20 cellular contexts compared by ENCODE assay signal in genomic region chr4:185754961-185755360, GRCh38. TPM values are rescaled to one million over a fixed set of nuclear protein-coding genes. Genes with fewer than 3 reads are reported as not detected.
"Had no signal": no experiment of that assay in that cellular context is flagged by ENCODE, and none has a peak within 500 bp of the region (broad histone marks: within the 10 kb centered on the region; RNA-seq: fewer than 3 reads in every experiment).

No MANE protein-coding gene starts in this region.

- H3K9me3 ChIP-seq: body of pancreas, mucosa of descending colon, tibial nerve, vagina had no signal

- H3K9me3 Mint-ChIP-seq: activated CD4-positive, alpha-beta T cell treated with anti-CD3 and anti-CD28 coated beads, Interleukin-2, amount 10 ng/mL, durations not matched to agents 7 days and 5 days; activated naive CD8-positive, alpha-beta T cell treated with anti-CD3 and anti-CD28 coated beads for 36 hours; dendritic cell treated with granulocyte-macrophage colony-stimulating factor and Interleukin-4, amounts not matched to agents 40 ng/mL and 50 ng/mL, for 4 days had no signal

- H3K4me3 Mint-ChIP-seq: activated CD4-positive, alpha-beta T cell treated with anti-CD3 and anti-CD28 coated beads, Interleukin-2, amount 10 ng/mL, durations not matched to agents 7 days and 5 days; activated naive CD8-positive, alpha-beta T cell treated with anti-CD3 and anti-CD28 coated beads for 36 hours; dendritic cell treated with granulocyte-macrophage colony-stimulating factor and Interleukin-4, amounts not matched to agents 40 ng/mL and 50 ng/mL, for 4 days; memory B cell; naive thymus-derived CD4-positive, alpha-beta T cell had no signal

- H3K27ac ChIP-seq: body of pancreas, epithelial cell of prostate, parathyroid adenoma, skin epidermis, tibial nerve, vagina had no signal

- H3K4me1 ChIP-seq: parathyroid adenoma, vagina had no signal

- H3K27ac Mint-ChIP-seq: activated CD4-positive, alpha-beta T cell treated with anti-CD3 and anti-CD28 coated beads, Interleukin-2, amount 10 ng/mL, durations not matched to agents 7 days and 5 days; activated naive CD8-positive, alpha-beta T cell treated with anti-CD3 and anti-CD28 coated beads for 36 hours; dendritic cell treated with granulocyte-macrophage colony-stimulating factor and Interleukin-4, amounts not matched to agents 40 ng/mL and 50 ng/mL, for 4 days; memory B cell; naive thymus-derived CD4-positive, alpha-beta T cell had no signal

- FAIRE-seq: frontal cortex had no signal

- ATAC-seq: body of pancreas; left colon; mucosa of descending colon; naive thymus-derived CD4-positive, alpha-beta T cell had no signal

- H3K9ac ChIP-seq: parathyroid adenoma had no signal

- H2AFZ ChIP-seq: parathyroid adenoma had no signal

- H3K4me3 ChIP-seq: body of pancreas, mucosa of descending colon, skin epidermis, tibial nerve, vagina had no signal

- H3K79me2 ChIP-seq: parathyroid adenoma had no signal

- H3K36me3 Mint-ChIP-seq: activated naive CD8-positive, alpha-beta T cell treated with anti-CD3 and anti-CD28 coated beads for 36 hours; memory B cell; naive thymus-derived CD4-positive, alpha-beta T cell had no signal

- H3K36me3 ChIP-seq: tibial nerve, vagina had no signal

- DNase-seq: activated CD4-positive, alpha-beta T cell treated with anti-CD3 and anti-CD28 coated beads, Interleukin-2, amount 10 ng/mL, durations not matched to agents 7 days and 5 days; activated naive CD8-positive, alpha-beta T cell treated with anti-CD3 and anti-CD28 coated beads for 36 hours; amygdala; cerebellar nuclear complex; effector memory CD4-positive, alpha-beta T cell; head of caudate nucleus; left colon; mucosa of descending colon; naive thymus-derived CD4-positive, alpha-beta T cell; stimulated activated CD4-positive, alpha-beta T cell treated with anti-CD3 and anti-CD28 coated beads, Interleukin-4, amount 100 ng/mL, for 24 hours; stimulated activated naive CD4-positive, alpha-beta T cell had no signal

- H3K27me3 ChIP-seq: body of pancreas, tibial nerve, vagina had no signal

- H3K4me1 Mint-ChIP-seq: activated CD4-positive, alpha-beta T cell treated with anti-CD3 and anti-CD28 coated beads, Interleukin-2, amount 10 ng/mL, durations not matched to agents 7 days and 5 days; activated naive CD8-positive, alpha-beta T cell treated with anti-CD3 and anti-CD28 coated beads for 36 hours; naive thymus-derived CD4-positive, alpha-beta T cell had no signal

RNA-seq across cellular contexts. Expression of gene SORBS2, which starts 57.0 kb away (rescaled TPM):
- total RNA-seq: activated CD4-positive, alpha-beta T cell treated with anti-CD3 and anti-CD28 coated beads, Interleukin-2, amount 10 ng/mL, durations not matched to agents 7 days and 5 days; activated naive CD8-positive, alpha-beta T cell treated with anti-CD3 and anti-CD28 coated beads for 36 hours had no signal
- polyA plus RNA-seq: naive thymus-derived CD4-positive, alpha-beta T cell had no signal
